ENCODE assay signal across 26 cellular contexts in the genomic region with DNA sequence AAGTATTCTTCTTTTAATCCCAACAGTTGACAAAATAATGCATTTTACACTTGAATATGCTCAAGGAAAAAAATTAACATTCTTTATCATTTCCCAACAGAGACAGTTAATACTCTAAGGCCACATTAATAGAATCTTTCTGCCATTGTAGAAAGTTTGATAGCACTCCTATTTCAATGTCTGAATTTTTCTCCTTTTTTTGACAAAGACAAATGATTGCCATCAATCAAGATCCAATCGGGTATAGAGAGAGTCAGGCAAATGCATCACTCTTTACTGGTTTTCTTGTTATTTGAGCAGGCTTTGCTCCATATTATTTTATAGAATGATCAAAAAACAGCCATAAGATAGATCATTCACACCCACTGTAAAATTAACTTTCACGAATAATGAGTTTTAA. TPM values are rescaled to one million over a fixed set of nuclear protein-coding genes. Genes with fewer than 3 reads are reported as not detected.
"Had no signal": no experiment of that assay in that cellular context is flagged by ENCODE, and none has a peak within 500 bp of the region (broad histone marks: within the 10 kb centered on the region; RNA-seq: fewer than 3 reads in every experiment).

No MANE protein-coding gene starts in this region.

- H3K27me3 ChIP-seq: esophagus squamous epithelium, gastrocnemius medialis, heart right ventricle, left lung had no signal

- FAIRE-seq: keratinocyte had no signal

- H3K4me3 ChIP-seq: esophagus squamous epithelium, gastrocnemius medialis, heart right ventricle, left lung, lower lobe of right lung, mucosa of descending colon had no signal

- H3K9me3 ChIP-seq: esophagus squamous epithelium, gastrocnemius medialis, lower lobe of right lung had no signal

- H3K27ac ChIP-seq: epithelial cell of prostate, esophagus squamous epithelium, gastrocnemius medialis, heart right ventricle, left lung, lower lobe of right lung had no signal

- H3K4me1 ChIP-seq: esophagus squamous epithelium, gastrocnemius medialis, heart right ventricle, left lung, lower lobe of right lung had no signal

- H3K36me3 ChIP-seq: esophagus squamous epithelium, gastrocnemius medialis, heart right ventricle, left lung, lower lobe of right lung had no signal

- DNase-seq: cortex of kidney; effector CD8-positive, alpha-beta T cell; effector memory CD8-positive, alpha-beta T cell; endodermal cell; erythroblast; esophagus squamous epithelium; foreskin fibroblast; foreskin melanocyte; gastrocnemius medialis; glutamatergic neuron; head of caudate nucleus; heart right ventricle; hippocampal formation; left cardiac atrium; left lung; left ventricle myocardium superior; lower lobe of right lung; mesenchymal stem cell; mucosa of descending colon; naive B cell; naive thymus-derived CD8-positive, alpha-beta T cell had no signal

- ATAC-seq: effector memory CD8-positive, alpha-beta T cell; esophagus mucosa; gastrocnemius medialis; heart right ventricle; left cardiac atrium; left lung; left ventricle myocardium superior; lower lobe of right lung; mucosa of descending colon; naive thymus-derived CD8-positive, alpha-beta T cell had no signal

RNA-seq across cellular contexts. Expression of a gene that starts 46.1 kb away (rescaled TPM):
- total RNA-seq: endodermal cell; esophagus mucosa; kidney epithelial cell; left lung; lower leg skin; lower lobe of right lung; naive thymus-derived CD8-positive, alpha-beta T cell had no signal
